29 cellular contexts compared by ENCODE assay signal in genomic region chr14:40199101-40199500, GRCh38.
"Had no signal": no experiment of that assay in that cellular context is flagged by ENCODE, and none has a peak within 500 bp of the region (broad histone marks: within the 10 kb centered on the region; RNA-seq: fewer than 3 reads in every experiment).

No MANE protein-coding gene starts in this region.

- H3K4me3 ChIP-seq: ascending aorta, cardiac muscle cell had no signal

- H3K4me1 ChIP-seq: ascending aorta had no signal

- H3K27ac ChIP-seq: ascending aorta, cardiac muscle cell, WERI-Rb-1 had no signal

- ATAC-seq: activated CD4-positive, alpha-beta T cell treated with anti-CD3 and anti-CD28 coated beads for 36 hours; activated CD4-positive, CD25-positive, alpha-beta regulatory T cell treated with anti-CD3 and anti-CD28 coated beads, Interleukin-2, amount 50 U/mL, for 24 hours; activated CD8-positive, alpha-beta T cell treated with anti-CD3 and anti-CD28 coated beads for 36 hours; activated naive CD8-positive, alpha-beta T cell treated with anti-CD3 and anti-CD28 coated beads, Interleukin-2, amount 50 U/mL, for 24 hours; WTC11 had no signal

- FAIRE-seq: bronchial epithelial cell had no signal

- H3K27me3 ChIP-seq: ascending aorta, cardiac muscle cell had no signal

- H3K36me3 ChIP-seq: ascending aorta, cardiac muscle cell, WERI-Rb-1 had no signal

- DNase-seq: activated CD4-positive, alpha-beta memory T cell treated with anti-CD3 and anti-CD28 coated beads for 36 hours; activated CD4-positive, alpha-beta T cell treated with anti-CD3 and anti-CD28 coated beads for 1 hour; activated CD4-positive, alpha-beta T cell treated with anti-CD3 and anti-CD28 coated beads for 36 hours; activated CD4-positive, alpha-beta T cell treated with anti-CD3 and anti-CD28 coated beads for 48 hours; activated CD4-positive, alpha-beta T cell treated with anti-CD3 and anti-CD28 coated beads, Interleukin-2, amount 10 ng/mL, durations not matched to agents 7 days and 5 days; activated CD4-positive, CD25-positive, alpha-beta regulatory T cell; activated CD8-positive, alpha-beta memory T cell treated with anti-CD3 and anti-CD28 coated beads, Interleukin-2, amount 50 U/mL, for 48 hours; activated CD8-positive, alpha-beta T cell treated with anti-CD3 and anti-CD28 coated beads for 36 hours; activated effector memory CD4-positive, alpha-beta T cell treated with Interleukin-2 at 50 U/mL for 16 hours; activated gamma-delta T cell; activated naive CD4-positive, alpha-beta T cell treated with anti-CD3 and anti-CD28 coated beads, Interleukin-2, amount 10 ng/mL, durations not matched to agents 7 days and 5 days; activated naive CD4-positive, alpha-beta T cell treated with Interleukin-2 at 50 U/mL for 16 hours; activated naive CD8-positive, alpha-beta T cell treated with anti-CD3 and anti-CD28 coated beads, Interleukin-2, amount 10 ng/mL, durations not matched to agents 7 days and 5 days; activated naive CD8-positive, alpha-beta T cell treated with anti-CD3 and anti-CD28 coated beads, Interleukin-2, amount 50 U/mL, for 24 hours; activated T-cell treated with anti-CD3 and anti-CD28 coated beads, Interleukin-2, amount 50 U/mL, for 24 hours; activated T-cell treated with anti-CD3 and anti-CD28 coated beads, Interleukin-2, amount 50 U/mL, for 48 hours; amygdala; anterior cingulate cortex; caudate nucleus; cerebellar nuclear complex; T-helper 1 cell; T-helper 2 cell; T-helper 9 cell; WERI-Rb-1 had no signal
